Comparison of ENCODE assay signal across 22 cellular contexts in the genomic region with DNA sequence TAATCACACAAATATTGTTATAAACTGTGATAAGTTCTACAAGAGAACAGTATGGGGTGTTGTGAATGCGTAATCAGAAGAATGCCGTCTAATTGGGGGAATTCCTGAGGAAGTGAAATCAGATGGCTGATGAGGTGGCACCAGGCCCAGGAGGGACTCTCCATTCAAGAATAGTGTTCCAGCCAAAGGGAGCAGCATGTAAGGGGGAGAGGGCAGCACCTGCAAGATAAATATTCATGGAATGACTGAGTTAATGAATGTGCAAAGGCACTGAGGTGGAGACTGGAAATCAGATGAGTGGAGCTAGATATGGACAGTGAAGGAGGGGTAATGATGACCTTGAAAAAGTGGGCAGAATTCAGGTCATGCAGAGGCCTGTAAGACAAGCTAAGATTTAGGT.
DNase-seq lines count a peak whose midpoint lies in the region; ATAC-seq and TF ChIP-seq lines count a peak whose summit lies in the region.
"Had no signal": no experiment of that assay in that cellular context is flagged by ENCODE, and none has a peak within 500 bp of the region (broad histone marks: within the 10 kb centered on the region; RNA-seq: fewer than 3 reads in every experiment).

No MANE protein-coding gene starts in this region.

- WGBS in body of pancreas, 2 donors, result 49 to 59% methylated on average over 2 of the region's 2 CpGs

- DNase-seq in Caki2 (ENCODE audit: low read depth) (peak; percentile 70), GM20000 (ENCODE audit: low spot score) (peak; percentile 7), body of pancreas (no peak), omental fat pad (ENCODE audit: low spot score) (no peak), NCI-H1436 treated with DMSO at 0.1 percent for 48 hours (lab: John Stamatoyannopoulos, UW) (no peak)
- DNase-seq: 8988T; activated CD4-positive, CD25-positive, alpha-beta regulatory T cell treated with anti-CD3 and anti-CD28 coated beads, Interleukin-2, amount 50 U/mL, for 72 hours; activated CD8-positive, alpha-beta memory T cell treated with anti-CD3 and anti-CD28 coated beads, Interleukin-2, amount 50 U/mL, for 48 hours; caudate nucleus; CD4-positive, CD25-positive, alpha-beta regulatory T cell; EL; endodermal cell; foreskin melanocyte; NCI-H2029 treated with DMSO at 0.1 percent for 48 hours; NCI-H82; RPMI8226; stimulated activated CD4-positive, alpha-beta T cell treated with anti-CD3 and anti-CD28 coated beads, Interleukin-2, amount 100 ng/mL, for 24 hours had no signal

- no peaks in the 10 kb centered on the region for H3K9me3 ChIP-seq in body of pancreas
- H3K9me3 ChIP-seq: right atrium auricular region had no signal

- no peak overlapping the region for H3K27ac ChIP-seq in body of pancreas
- H3K27ac ChIP-seq: right atrium auricular region had no signal

- intact Hi-C loops in body of pancreas (cut with DNase I), result no loop called here

- peak; percentile 54 for ATAC-seq in HG02973 (IDR thresholded peaks at IDR 0.05; ENCODE audit: unreplicated experiment)
- ATAC-seq in body of pancreas, result peak; percentile 50
- no peak for ATAC-seq in omental fat pad (ENCODE audit: low FRiP score)
- ATAC-seq in GM18498 (IDR thresholded peaks at IDR 0.05; ENCODE audit: unreplicated experiment), result no peak
- no peak for ATAC-seq in SK-N-SH treated with all-trans-retinoic acid at 6 μM for 48 hours

- no peaks in the 10 kb centered on the region for H3K27me3 ChIP-seq in body of pancreas
- H3K27me3 ChIP-seq: right atrium auricular region had no signal

- peaks cover 30% of the 10 kb centered on the region for H3K4me1 ChIP-seq in body of pancreas

- no peak overlapping the region for H3K4me3 ChIP-seq in body of pancreas
- H3K4me3 ChIP-seq: lung, right atrium auricular region had no signal

- in situ Hi-C loops in Caki2 (cut with HindIII; ENCODE audit: low pct_unique_long_range_greater_than_20kb, low sequenced_read_pairs), result no loop called here

- TF ChIP-seq POLR2A in body of pancreas (IDR thresholded peaks at IDR 0.05), result no peak

- H3K36me3 ChIP-seq in body of pancreas (replicated peaks in 1 of 2; ENCODE audit: insufficient read depth in 1 of 2, low read depth in 2 of 2), result no peaks in the 10 kb centered on the region
- H3K36me3 ChIP-seq: right atrium auricular region had no signal

- TF ChIP-seq CTCF in GM20000 (IDR thresholded peaks at IDR 0.05; ENCODE audit: extremely low read depth, missing control alignments) (no peak), body of pancreas (IDR thresholded peaks at IDR 0.05) (no peak), omental fat pad (IDR thresholded peaks at IDR 0.05) (no peak)

TF ChIP-seq in SK-N-SH treated with all-trans-retinoic acid at 6 μM for 48 hours, 23 proteins besides CTCF, POLR2A, EP300 and RAD21:
- TF ChIP-seq, protein P1, sequence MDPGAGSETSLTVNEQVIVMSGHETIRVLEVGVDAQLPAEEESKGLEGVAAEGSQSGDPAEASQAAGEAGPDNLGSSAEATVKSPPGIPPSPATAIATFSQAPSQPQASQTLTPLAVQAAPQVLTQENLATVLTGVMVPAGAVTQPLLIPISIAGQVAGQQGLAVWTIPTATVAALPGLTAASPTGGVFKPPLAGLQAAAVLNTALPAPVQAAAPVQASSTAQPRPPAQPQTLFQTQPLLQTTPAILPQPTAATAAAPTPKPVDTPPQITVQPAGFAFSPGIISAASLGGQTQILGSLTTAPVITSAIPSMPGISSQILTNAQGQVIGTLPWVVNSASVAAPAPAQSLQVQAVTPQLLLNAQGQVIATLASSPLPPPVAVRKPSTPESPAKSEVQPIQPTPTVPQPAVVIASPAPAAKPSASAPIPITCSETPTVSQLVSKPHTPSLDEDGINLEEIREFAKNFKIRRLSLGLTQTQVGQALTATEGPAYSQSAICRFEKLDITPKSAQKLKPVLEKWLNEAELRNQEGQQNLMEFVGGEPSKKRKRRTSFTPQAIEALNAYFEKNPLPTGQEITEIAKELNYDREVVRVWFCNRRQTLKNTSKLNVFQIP (CRISPR knock-in tag; IDR thresholded peaks at IDR 0.05; ENCODE audit: borderline replicate concordance, low read depth), result no peak
- TF ChIP-seq ZC3H10 (CRISPR knock-in tag; IDR thresholded peaks at IDR 0.05) (no peak), OSR1 (CRISPR knock-in tag; IDR thresholded peaks at IDR 0.05) (no peak), SNAI2 (CRISPR knock-in tag; IDR thresholded peaks at IDR 0.05) (no peak), CREB5 (CRISPR knock-in tag; IDR thresholded peaks at IDR 0.05; ENCODE audit: low read depth) (no peak), ISL1 (CRISPR knock-in tag; IDR thresholded peaks at IDR 0.05) (no peak), ESRRG (CRISPR knock-in tag; IDR thresholded peaks at IDR 0.05) (no peak), ZFP30 (CRISPR knock-in tag; IDR thresholded peaks at IDR 0.05) (no peak), TSHZ2 (CRISPR knock-in tag; IDR thresholded peaks at IDR 0.05) (no peak), PATZ1 (CRISPR knock-in tag; IDR thresholded peaks at IDR 0.05; ENCODE audit: borderline replicate concordance) (no peak), ZNF8 (CRISPR knock-in tag; IDR thresholded peaks at IDR 0.05) (no peak), ZFP3 (CRISPR knock-in tag; IDR thresholded peaks at IDR 0.05) (no peak), BACH2 (CRISPR knock-in tag; IDR thresholded peaks at IDR 0.05; ENCODE audit: borderline replicate concordance) (no peak), TCF4 (CRISPR knock-in tag; IDR thresholded peaks at IDR 0.05; ENCODE audit: borderline replicate concordance) (no peak), GLIS3 (CRISPR knock-in tag; IDR thresholded peaks at IDR 0.05) (no peak), ZNF70 (CRISPR knock-in tag; IDR thresholded peaks at IDR 0.05) (no peak), ZNF565 (CRISPR knock-in tag; conservative IDR thresholded peaks at IDR 0.05; ENCODE audit: low read depth) (no peak), PPARA (CRISPR knock-in tag; IDR thresholded peaks at IDR 0.05; ENCODE audit: borderline replicate concordance) (no peak)
- TF ChIP-seq, protein P2, sequence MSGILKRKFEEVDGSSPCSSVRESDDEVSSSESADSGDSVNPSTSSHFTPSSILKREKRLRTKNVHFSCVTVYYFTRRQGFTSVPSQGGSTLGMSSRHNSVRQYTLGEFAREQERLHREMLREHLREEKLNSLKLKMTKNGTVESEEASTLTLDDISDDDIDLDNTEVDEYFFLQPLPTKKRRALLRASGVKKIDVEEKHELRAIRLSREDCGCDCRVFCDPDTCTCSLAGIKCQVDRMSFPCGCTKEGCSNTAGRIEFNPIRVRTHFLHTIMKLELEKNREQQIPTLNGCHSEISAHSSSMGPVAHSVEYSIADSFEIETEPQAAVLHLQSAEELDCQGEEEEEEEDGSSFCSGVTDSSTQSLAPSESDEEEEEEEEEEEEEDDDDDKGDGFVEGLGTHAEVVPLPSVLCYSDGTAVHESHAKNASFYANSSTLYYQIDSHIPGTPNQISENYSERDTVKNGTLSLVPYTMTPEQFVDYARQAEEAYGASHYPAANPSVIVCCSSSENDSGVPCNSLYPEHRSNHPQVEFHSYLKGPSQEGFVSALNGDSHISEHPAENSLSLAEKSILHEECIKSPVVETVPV (CRISPR knock-in tag; IDR thresholded peaks at IDR 0.05), result no peak

Comparison
In these comparisons a context has a peak if more than half of its experiments do, and no peak if none do; other contexts are left out.
1. DNase-seq: peak in Caki2 (single experiment) and GM20000 (single experiment); none in body of pancreas (0 of 4), omental fat pad (single experiment) and NCI-H1436 treated with DMSO at 0.1 percent for 48 hours (single experiment).
2. ATAC-seq: peak in HG02973 (single experiment) and body of pancreas (single experiment); none in omental fat pad (single experiment), GM18498 (single experiment) and SK-N-SH treated with all-trans-retinoic acid at 6 μM for 48 hours (single experiment).